8 cellular contexts compared by ENCODE assay signal in genomic region chr4:108754327-108754726, GRCh38. TPM values are rescaled to one million over a fixed set of nuclear protein-coding genes. Genes with fewer than 3 reads are reported as not detected.
"Had no signal": no experiment of that assay in that cellular context is flagged by ENCODE, and none has a peak within 500 bp of the region (broad histone marks: within the 10 kb centered on the region; RNA-seq: fewer than 3 reads in every experiment).

No MANE protein-coding gene starts in this region.

- H3K4me3 Mint-ChIP-seq: IgD-negative memory B cell had no signal

- ATAC-seq: HepG2, K562 had no signal

- H3K27ac Mint-ChIP-seq: IgD-negative memory B cell had no signal

- DNase-seq: IMR-90, KBM-7, KG1 had no signal

- H3K36me3 Mint-ChIP-seq: IgD-negative memory B cell had no signal

- H3K9me3 Mint-ChIP-seq: IgD-negative memory B cell had no signal

- H3K4me1 Mint-ChIP-seq: IgD-negative memory B cell had no signal

RNA-seq across cellular contexts. Expression of gene ETNPPL, which starts 8.5 kb away (rescaled TPM):
- total RNA-seq: HT-29, HT1080, IMR-90 had no signal
